Comparison of ENCODE assay signal across 8 cellular contexts in the genomic region with DNA sequence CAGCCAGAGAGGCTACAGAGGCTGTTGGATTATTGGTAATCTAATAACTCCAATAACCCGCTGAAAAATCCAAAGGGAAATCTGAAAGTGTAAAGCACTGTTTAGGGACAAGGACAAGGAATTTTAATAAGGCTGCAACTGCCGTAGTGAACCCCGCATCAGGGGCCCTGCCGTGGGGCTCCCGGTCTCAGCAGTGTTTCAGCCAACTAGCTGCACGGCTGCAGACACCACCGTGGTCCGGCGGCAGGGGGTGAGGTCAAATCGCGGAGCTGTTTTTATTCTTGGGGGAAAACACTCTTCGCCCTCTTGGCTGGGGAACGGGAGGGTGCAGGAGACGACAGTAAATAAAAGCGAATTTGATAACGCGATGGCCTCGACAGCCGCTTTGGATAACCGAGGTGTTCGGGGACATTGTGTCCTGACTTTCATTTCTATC. TPM values are rescaled to one million over a fixed set of nuclear protein-coding genes. Genes with fewer than 3 reads are reported as not detected.
DNase-seq lines count a peak whose midpoint lies in the region; ATAC-seq, FAIRE-seq and TF ChIP-seq lines count a peak whose summit lies in the region.

No MANE protein-coding gene starts in this region.

- peaks cover 26 to 48% (median 45%) of the 10 kb centered on the region in 3 donors for H3K4me1 Mint-ChIP-seq in IgD-negative memory B cell
- H3K4me1 Mint-ChIP-seq in activated T-cell treated with anti-CD3 and anti-CD28 coated beads, Interleukin-2, amount 50 U/mL, for 4 hours (ENCODE audit: low read depth) = peaks cover 49% of the 10 kb centered on the region

- peaks cover 4 to 14% (median 7%) of the 10 kb centered on the region in 3 donors for H3K4me1 ChIP-seq in pancreas

- peaks cover 0 to 4% (median 0%) of the 10 kb centered on the region in 3 donors for H3K36me3 ChIP-seq in pancreas

- peak overlapping the region; percentile 65 to 99 (median 86) for H3K27ac ChIP-seq in pancreas

- no peaks in the 10 kb centered on the region for H3K27me3 ChIP-seq in pancreas

- no peak for FAIRE-seq in pancreas (lab: Jason Lieb, UNC)

- WGBS in pancreas, 2 donors = 0% methylated on average over 21 of the region's 21 CpGs

- TF ChIP-seq CTCF in fibroblast of the aortic adventitia (IDR thresholded peaks at IDR 0.05; ENCODE audit: insufficient read depth, low read length) (no peak), pancreas (IDR thresholded peaks at IDR 0.05) (no peak)

- peak; percentile 17 for DNase-seq in activated T-cell treated with anti-CD3 and anti-CD28 coated beads, Interleukin-2, amount 50 U/mL, for 4 hours
- DNase-seq in fibroblast of the aortic adventitia (ENCODE audit: low read depth) (no peak), pancreas (peak in 5 of 6 donors; percentile 38 to 77 (median 62)), GDM1 (lab: John Stamatoyannopoulos, UW) (no peak), NCI-H2081 (lab: John Stamatoyannopoulos, UW) (no peak)
- DNase-seq in effector CD4-positive, alpha-beta T cell = no peak

- peak overlapping the region; percentile 85 to 96 (median 93) for H3K4me3 Mint-ChIP-seq in IgD-negative memory B cell
- H3K4me3 Mint-ChIP-seq in activated T-cell treated with anti-CD3 and anti-CD28 coated beads, Interleukin-2, amount 50 U/mL, for 4 hours = peak overlapping the region; percentile 91

- intact Hi-C loops in pancreas (cut with DNase I) = loop anchor here in 2 of 3 donors (5.0 kb wide), 2 partner anchors 1213 to 1218 kb away; no protein-coding TSS in a partner anchor

- ATAC-seq in activated T-cell treated with anti-CD3 and anti-CD28 coated beads, Interleukin-2, amount 50 U/mL, for 4 hours = no peak
- ATAC-seq in pancreas (peak; percentile 0 to 6 (median 3)), GM18909 (IDR thresholded peaks at IDR 0.05; ENCODE audit: poor library complexity, unreplicated experiment) (no peak)

- H3K9me3 ChIP-seq in pancreas = no peaks in the 10 kb centered on the region

- H3K9me3 Mint-ChIP-seq in IgD-negative memory B cell = no peaks in the 10 kb centered on the region
- no peaks in the 10 kb centered on the region for H3K9me3 Mint-ChIP-seq in activated T-cell treated with anti-CD3 and anti-CD28 coated beads, Interleukin-2, amount 50 U/mL, for 4 hours

- peaks cover 4% of the 10 kb centered on the region for H3K27me3 Mint-ChIP-seq in IgD-negative memory B cell
- H3K27me3 Mint-ChIP-seq in activated T-cell treated with anti-CD3 and anti-CD28 coated beads, Interleukin-2, amount 50 U/mL, for 4 hours (ENCODE audit: low read depth) = peaks cover 3% of the 10 kb centered on the region

- peak overlapping the region in 2 of 3 donors; percentile 29 to 83 for H3K27ac Mint-ChIP-seq in IgD-negative memory B cell

- no peaks in the 10 kb centered on the region for H3K36me3 Mint-ChIP-seq in IgD-negative memory B cell
- H3K36me3 Mint-ChIP-seq in activated T-cell treated with anti-CD3 and anti-CD28 coated beads, Interleukin-2, amount 50 U/mL, for 4 hours (ENCODE audit: insufficient read depth) = peaks cover 9% of the 10 kb centered on the region

- H3K4me3 ChIP-seq in fibroblast of the aortic adventitia (ENCODE audit: low read depth, low read length) = peak overlapping the region; percentile 76
- H3K4me3 ChIP-seq in pancreas = peak overlapping the region; percentile 13 to 80 (median 50)

RNA-seq across cellular contexts. Expression of a gene that starts 6.1 kb away (rescaled TPM):
- polyA plus RNA-seq in IgD-negative memory B cell (3.1 TPM), pancreas (10 to 100 TPM; 27.1 to 40.7 TPM)
- 10 to 100 TPM; 35.7 to 40.5 (median 39.1) TPM for total RNA-seq in activated T-cell treated with anti-CD3 and anti-CD28 coated beads, Interleukin-2, amount 50 U/mL, for 4 hours
- total RNA-seq in fibroblast of the aortic adventitia (ENCODE audit: low replicate concordance) (24.8 and 90.1 TPM in 2 replicates), pancreas (10 to 100 TPM; 19.0 to 48.1 (median 30.5) TPM)

RNA-seq across cellular contexts. Expression of a gene that starts 36.8 kb away (rescaled TPM):
- polyA plus RNA-seq in IgD-negative memory B cell (not detected), pancreas (not detected)
- not detected for total RNA-seq in activated T-cell treated with anti-CD3 and anti-CD28 coated beads, Interleukin-2, amount 50 U/mL, for 4 hours
- total RNA-seq in fibroblast of the aortic adventitia (ENCODE audit: low replicate concordance) (not detected in 2 replicates), pancreas (not detected)

Comparison
In these comparisons a context has a peak if more than half of its experiments do, and no peak if none do; other contexts are left out.
1. ATAC-seq: peak in pancreas (4 of 4); none in activated T-cell treated with anti-CD3 and anti-CD28 coated beads, Interleukin-2, amount 50 U/mL, for 4 hours (0 of 2) and GM18909 (single experiment).
2. DNase-seq: peak in activated T-cell treated with anti-CD3 and anti-CD28 coated beads, Interleukin-2, amount 50 U/mL, for 4 hours (single experiment) and pancreas (5 of 6); none in fibroblast of the aortic adventitia (single experiment), GDM1 (single experiment), NCI-H2081 (0 of 2) and effector CD4-positive, alpha-beta T cell (single experiment).